ENCODE assay signal across 10 cellular contexts in genomic region chr17:64291268-64291851, GRCh38. TPM values are rescaled to one million over a fixed set of nuclear protein-coding genes. Genes with fewer than 3 reads are reported as not detected.
A peak's percentile ranks its signal among the peaks of the same experiment; 100 is the strongest.
DNase-seq lines count a peak whose midpoint lies in the region; ATAC-seq and TF ChIP-seq lines count a peak whose summit lies in the region.
"Had no signal": no experiment of that assay in that cellular context is flagged by ENCODE, and none has a peak within 500 bp of the region (broad histone marks: within the 10 kb centered on the region; RNA-seq: fewer than 3 reads in every experiment).

No MANE protein-coding gene starts in this region.

- DNase-seq in AML-193 (lab: John Stamatoyannopoulos, UW) (peak; percentile 18 to 21), GM12865 (ENCODE audit: low read depth) (peak; percentile 57), OCI-M1 (lab: John Stamatoyannopoulos, UW) (peak; percentile 55), fibroblast of villous mesenchyme (ENCODE audit: low read depth) (no peak), NCI-H1436 (lab: John Stamatoyannopoulos, UW) (no peak), superior temporal gyrus (ENCODE audit: extremely low spot score) (no peak)
- DNase-seq: T-helper 9 cell had no signal

- peak; percentile 45 for TF ChIP-seq CTCF in GM12865 (IDR thresholded peaks at IDR 0.05; ENCODE audit: insufficient read depth, low read depth, low read length, missing control alignments)
- peak; percentile 33 for TF ChIP-seq CTCF in fibroblast of villous mesenchyme (IDR thresholded peaks at IDR 0.05; ENCODE audit: insufficient read depth, low read depth, low read length)

- ATAC-seq in HG03432 (IDR thresholded peaks at IDR 0.05; ENCODE audit: unreplicated experiment): no peak
- no peak for ATAC-seq in GM18867 (IDR thresholded peaks at IDR 0.05; ENCODE audit: unreplicated experiment)
- ATAC-seq: stimulated activated effector memory CD8-positive, alpha-beta T cell treated with anti-CD3 and anti-CD28 coated beads, Interleukin-12 subunit alpha, Interleukin-12 subunit beta, amount 100 ng/mL, for 72 hours had no signal

- H3K4me3 ChIP-seq in GM12865 (ENCODE audit: low read depth, low read length): no peak overlapping the region
- no peak overlapping the region for H3K4me3 ChIP-seq in fibroblast of villous mesenchyme (ENCODE audit: low read depth, low read length)

RNA-seq across cellular contexts. Expression of gene TEX2, which starts 28.3 kb away (rescaled TPM):
- 38.0 and 45.8 TPM in 2 replicates for total RNA-seq in fibroblast of villous mesenchyme

Comparison
In these comparisons a context has a peak if more than half of its experiments do, and no peak if none do; other contexts are left out.
1. DNase-seq: peak in AML-193 (2 of 2), GM12865 (single experiment) and OCI-M1 (single experiment); none in fibroblast of villous mesenchyme (single experiment), NCI-H1436 (single experiment) and superior temporal gyrus (single experiment).